11 cellular contexts compared by ENCODE assay signal in genomic region chr21:44329086-44329889, GRCh38. TPM values are rescaled to one million over a fixed set of nuclear protein-coding genes. Genes with fewer than 3 reads are reported as not detected.
DNase-seq lines count a peak whose midpoint lies in the region; ATAC-seq lines count a peak whose summit lies in the region.
"Had no signal": no experiment of that assay in that cellular context is flagged by ENCODE, and none has a peak within 500 bp of the region (broad histone marks: within the 10 kb centered on the region; RNA-seq: fewer than 3 reads in every experiment).

No MANE protein-coding gene starts in this region.

- H3K79me2 ChIP-seq in trophoblast cell (ENCODE audit: control insufficient read depth, insufficient read depth, low read length, poor library complexity) = no peaks in the 10 kb centered on the region

- no peak overlapping the region for H3K4me2 ChIP-seq in trophoblast cell (ENCODE audit: low read length)

- DNase-seq in NCI-H2029 (lab: John Stamatoyannopoulos, UW) = peak; percentile 12
- DNase-seq in NCI-H2029 treated with DMSO at 0.1 percent for 48 hours (lab: John Stamatoyannopoulos, UW) = no peak
- peak; percentile 45 for DNase-seq in HK-2 (ENCODE audit: unreplicated experiment)
- peak; percentile 8 to 44 for DNase-seq in trophoblast cell
- no peak for DNase-seq in activated CD4-positive, alpha-beta T cell treated with anti-CD3 and anti-CD28 coated beads, Interleukin-2, amount 10 ng/mL, durations not matched to agents 24 days and 14 days
- no peak for DNase-seq in SIG-M5 (lab: John Stamatoyannopoulos, UW)
- DNase-seq: activated CD4-positive, alpha-beta memory T cell treated with anti-CD3 and anti-CD28 coated beads, Interleukin-2, amount 10 ng/mL, durations not matched to agents 7 days and 5 days; sigmoid colon had no signal

- no peak overlapping the region for H4K91ac ChIP-seq in trophoblast cell (ENCODE audit: low read depth, low read length)

- no peaks in the 10 kb centered on the region for H3K79me1 ChIP-seq in trophoblast cell (ENCODE audit: low read length)

- H3K9ac ChIP-seq in trophoblast cell (ENCODE audit: low read length) = no peak overlapping the region

- intact Hi-C loops in activated CD4-positive, alpha-beta T cell treated with anti-CD3 and anti-CD28 coated beads, Interleukin-2, amount 10 ng/mL, durations not matched to agents 24 days and 14 days (cut with micrococcal nuclease) = no loop called here

- no peak overlapping the region for H4K8ac ChIP-seq in trophoblast cell (ENCODE audit: low read depth, low read length)

- H3K36me3 Mint-ChIP-seq in activated T-helper 17 cell treated with anti-CD3 and anti-CD28 coated beads, Interleukin-2, amount 50 U/mL, for 72 hours (ENCODE audit: low read depth) = no peaks in the 10 kb centered on the region
- H3K36me3 Mint-ChIP-seq in activated CD4-positive, alpha-beta T cell treated with anti-CD3 and anti-CD28 coated beads, Interleukin-2, amount 10 ng/mL, durations not matched to agents 24 days and 14 days (ENCODE audit: low read depth) = peaks cover 11% of the 10 kb centered on the region

- no peaks in the 10 kb centered on the region for H3K4me1 Mint-ChIP-seq in activated T-helper 17 cell treated with anti-CD3 and anti-CD28 coated beads, Interleukin-2, amount 50 U/mL, for 72 hours
- H3K4me1 Mint-ChIP-seq in activated CD4-positive, alpha-beta T cell treated with anti-CD3 and anti-CD28 coated beads, Interleukin-2, amount 10 ng/mL, durations not matched to agents 24 days and 14 days = no peaks in the 10 kb centered on the region
- H3K4me1 Mint-ChIP-seq: activated CD4-positive, alpha-beta memory T cell treated with anti-CD3 and anti-CD28 coated beads, Interleukin-2, amount 10 ng/mL, durations not matched to agents 7 days and 5 days had no signal

- H2BK12ac ChIP-seq in trophoblast cell (ENCODE audit: low read length) = no peak overlapping the region

- H3K4me3 ChIP-seq in trophoblast cell (ENCODE audit: low read depth, low read length) = no peak overlapping the region
- H3K4me3 ChIP-seq: sigmoid colon, upper lobe of left lung had no signal

- H3K23ac ChIP-seq in trophoblast cell (ENCODE audit: low read length) = no peak overlapping the region

- H2AK5ac ChIP-seq in trophoblast cell (ENCODE audit: low read length) = no peak overlapping the region

- H2BK120ac ChIP-seq in trophoblast cell (ENCODE audit: insufficient read depth, low read length, poor library complexity) = no peak overlapping the region

- H4K12ac ChIP-seq in trophoblast cell (ENCODE audit: low read depth, low read length) = no peak overlapping the region

- H3K27ac ChIP-seq in trophoblast cell (ENCODE audit: low read depth, low read length) = no peak overlapping the region
- H3K27ac ChIP-seq: sigmoid colon, upper lobe of left lung had no signal

- peaks cover 2% of the 10 kb centered on the region for H3K9me3 ChIP-seq in trophoblast cell (ENCODE audit: insufficient read depth, low read depth, low read length)
- H3K9me3 ChIP-seq: sigmoid colon, upper lobe of left lung had no signal

- H3K14ac ChIP-seq in trophoblast cell (ENCODE audit: low read length) = no peak overlapping the region

- H3K4me1 ChIP-seq in trophoblast cell (ENCODE audit: control insufficient read depth in 1 of 2, insufficient read depth in 2 of 2, low read length in 2 of 2) = no peaks in the 10 kb centered on the region
- H3K4me1 ChIP-seq: upper lobe of left lung had no signal

- H3K27me3 Mint-ChIP-seq in activated T-helper 17 cell treated with anti-CD3 and anti-CD28 coated beads, Interleukin-2, amount 50 U/mL, for 72 hours = no peaks in the 10 kb centered on the region
- H3K27me3 Mint-ChIP-seq in activated CD4-positive, alpha-beta T cell treated with anti-CD3 and anti-CD28 coated beads, Interleukin-2, amount 10 ng/mL, durations not matched to agents 24 days and 14 days = no peaks in the 10 kb centered on the region
- H3K27me3 Mint-ChIP-seq: activated CD4-positive, alpha-beta memory T cell treated with anti-CD3 and anti-CD28 coated beads, Interleukin-2, amount 10 ng/mL, durations not matched to agents 7 days and 5 days had no signal

- WGBS in trophoblast cell (ENCODE audit: extremely low coverage, insufficient coverage, insufficient read length) = no CpG with 5 or more reads among the region's 26 CpGs

- H3K27me3 ChIP-seq in trophoblast cell (ENCODE audit: insufficient read depth, low read length) = no peaks in the 10 kb centered on the region
- H3K27me3 ChIP-seq: sigmoid colon, upper lobe of left lung had no signal

- H3K27ac Mint-ChIP-seq in activated T-helper 17 cell treated with anti-CD3 and anti-CD28 coated beads, Interleukin-2, amount 50 U/mL, for 72 hours = peak overlapping the region; percentile 56
- no peak overlapping the region for H3K27ac Mint-ChIP-seq in activated CD4-positive, alpha-beta T cell treated with anti-CD3 and anti-CD28 coated beads, Interleukin-2, amount 10 ng/mL, durations not matched to agents 24 days and 14 days
- H3K27ac Mint-ChIP-seq: activated CD4-positive, alpha-beta memory T cell treated with anti-CD3 and anti-CD28 coated beads, Interleukin-2, amount 10 ng/mL, durations not matched to agents 7 days and 5 days had no signal

- ATAC-seq in activated T-helper 17 cell treated with anti-CD3 and anti-CD28 coated beads, Interleukin-2, amount 50 U/mL, for 72 hours (replicated peaks) = no peak
- no peak for ATAC-seq in HG02642 (IDR thresholded peaks at IDR 0.05; ENCODE audit: poor library complexity, unreplicated experiment)

- H3K18ac ChIP-seq in trophoblast cell (ENCODE audit: low read length) = no peak overlapping the region

- no peaks in the 10 kb centered on the region for H3K9me3 Mint-ChIP-seq in activated T-helper 17 cell treated with anti-CD3 and anti-CD28 coated beads, Interleukin-2, amount 50 U/mL, for 72 hours
- H3K9me3 Mint-ChIP-seq in activated CD4-positive, alpha-beta T cell treated with anti-CD3 and anti-CD28 coated beads, Interleukin-2, amount 10 ng/mL, durations not matched to agents 24 days and 14 days = no peaks in the 10 kb centered on the region
- H3K9me3 Mint-ChIP-seq: activated CD4-positive, alpha-beta memory T cell treated with anti-CD3 and anti-CD28 coated beads, Interleukin-2, amount 10 ng/mL, durations not matched to agents 7 days and 5 days had no signal

- H3K36me3 ChIP-seq in trophoblast cell (ENCODE audit: control insufficient read depth in 1 of 2, insufficient read depth in 2 of 2, low read length in 2 of 2) = peaks cover 33 to 34% of the 10 kb centered on the region in 2 experiments

- no peak overlapping the region for H3K4ac ChIP-seq in trophoblast cell (ENCODE audit: low read depth, low read length)

- H2AFZ ChIP-seq in trophoblast cell (ENCODE audit: insufficient read depth, low read length, poor library complexity) = no peak overlapping the region

- H2BK5ac ChIP-seq in trophoblast cell (ENCODE audit: low read depth, low read length, poor library complexity) = no peak overlapping the region

- no peak overlapping the region for H3K4me3 Mint-ChIP-seq in activated T-helper 17 cell treated with anti-CD3 and anti-CD28 coated beads, Interleukin-2, amount 50 U/mL, for 72 hours
- H3K4me3 Mint-ChIP-seq in activated CD4-positive, alpha-beta T cell treated with anti-CD3 and anti-CD28 coated beads, Interleukin-2, amount 10 ng/mL, durations not matched to agents 24 days and 14 days = no peak overlapping the region
- H3K4me3 Mint-ChIP-seq: activated CD4-positive, alpha-beta memory T cell treated with anti-CD3 and anti-CD28 coated beads, Interleukin-2, amount 10 ng/mL, durations not matched to agents 7 days and 5 days had no signal

RNA-seq across cellular contexts. Expression of gene CFAP410, which starts 9.9 kb away (rescaled TPM):
- 10 to 100 TPM; 13.7 to 16.4 TPM for total RNA-seq in activated T-helper 17 cell treated with anti-CD3 and anti-CD28 coated beads, Interleukin-2, amount 50 U/mL, for 72 hours
- polyA plus RNA-seq in trophoblast cell (2013) = 8.3 and 10.1 TPM in 2 replicates
- 15.1 and 18.5 TPM in 2 replicates for total RNA-seq in activated CD4-positive, alpha-beta T cell treated with anti-CD3 and anti-CD28 coated beads, Interleukin-2, amount 10 ng/mL, durations not matched to agents 24 days and 14 days

RNA-seq across cellular contexts. Expression of gene TRPM2, which starts 24.1 kb away (rescaled TPM):
- total RNA-seq in activated T-helper 17 cell treated with anti-CD3 and anti-CD28 coated beads, Interleukin-2, amount 50 U/mL, for 72 hours = 10 to 100 TPM; 10.7 to 25.6 TPM
- polyA plus RNA-seq in trophoblast cell (2013) = 0.01 and 0.03 TPM in 2 replicates
- total RNA-seq in activated CD4-positive, alpha-beta T cell treated with anti-CD3 and anti-CD28 coated beads, Interleukin-2, amount 10 ng/mL, durations not matched to agents 24 days and 14 days = 9.1 and 9.8 TPM in 2 replicates

RNA-seq across cellular contexts. Expression of gene PFKL, which starts 29.4 kb away (rescaled TPM):
- 100 to 1,000 TPM; 150 to 184 TPM for total RNA-seq in activated T-helper 17 cell treated with anti-CD3 and anti-CD28 coated beads, Interleukin-2, amount 50 U/mL, for 72 hours
- polyA plus RNA-seq in trophoblast cell (2013) = 82.7 and 83.7 TPM in 2 replicates
- total RNA-seq in activated CD4-positive, alpha-beta T cell treated with anti-CD3 and anti-CD28 coated beads, Interleukin-2, amount 10 ng/mL, durations not matched to agents 24 days and 14 days = 157 and 162 TPM in 2 replicates

RNA-seq across cellular contexts. Expression of gene AIRE, which starts 43.6 kb away (rescaled TPM):
- total RNA-seq in activated T-helper 17 cell treated with anti-CD3 and anti-CD28 coated beads, Interleukin-2, amount 50 U/mL, for 72 hours = not detected
- polyA plus RNA-seq in trophoblast cell (2013) = 0.18 and 0.21 TPM in 2 replicates
- total RNA-seq in activated CD4-positive, alpha-beta T cell treated with anti-CD3 and anti-CD28 coated beads, Interleukin-2, amount 10 ng/mL, durations not matched to agents 24 days and 14 days = 0.05 TPM in 1 of 2 replicates, not detected in the other
- total RNA-seq: sigmoid colon, upper lobe of left lung had no signal

Comparison
In these comparisons a context has a peak if more than half of its experiments do, and no peak if none do; other contexts are left out.
1. DNase-seq: peak in NCI-H2029 (single experiment), HK-2 (single experiment) and trophoblast cell (2 of 2); none in NCI-H2029 treated with DMSO at 0.1 percent for 48 hours (single experiment), activated CD4-positive, alpha-beta T cell treated with anti-CD3 and anti-CD28 coated beads, Interleukin-2, amount 10 ng/mL, durations not matched to agents 24 days and 14 days (single experiment) and SIG-M5 (single experiment).